Comparison of ENCODE assay signal across 23 cellular contexts in the genomic region with DNA sequence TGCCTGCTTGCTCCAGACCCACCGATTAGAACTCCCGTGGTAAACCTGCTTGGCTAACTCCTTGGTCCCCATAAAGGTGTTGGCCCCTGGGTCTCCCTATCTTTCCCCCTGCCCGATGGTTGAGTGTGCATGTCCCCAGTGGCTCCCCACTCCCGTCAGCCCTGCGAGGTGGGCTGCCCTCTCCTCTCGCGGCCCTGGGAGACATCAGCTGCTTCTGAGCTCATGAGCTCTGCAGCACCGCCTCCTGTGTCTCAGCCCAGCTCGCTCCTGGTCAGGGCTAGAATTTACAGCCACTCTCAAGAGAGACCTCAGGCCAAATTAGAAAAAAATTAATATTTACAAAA. TPM values are rescaled to one million over a fixed set of nuclear protein-coding genes. Genes with fewer than 3 reads are reported as not detected.
DNase-seq lines count a peak whose midpoint lies in the region; ATAC-seq, FAIRE-seq and TF ChIP-seq lines count a peak whose summit lies in the region.
"Had no signal": no experiment of that assay in that cellular context is flagged by ENCODE, and none has a peak within 500 bp of the region (broad histone marks: within the 10 kb centered on the region; RNA-seq: fewer than 3 reads in every experiment).

No MANE protein-coding gene starts in this region.

- H3K27me3 ChIP-seq in GM23248 (replicated peaks; ENCODE audit: insufficient read depth) = no peaks in the 10 kb centered on the region
- H3K27me3 ChIP-seq in K562 (ENCODE audit: control insufficient read depth in 2 of 2, insufficient read depth in 2 of 2, low read length in 2 of 2) = peaks cover 68 to 78% of the 10 kb centered on the region in 2 experiments
- peaks cover 0 to 39% of the 10 kb centered on the region in 2 experiments for H3K27me3 ChIP-seq in mesenchymal stem cell (ENCODE audit: control insufficient read depth in 1 of 2, insufficient read depth in 1 of 2, low read length in 2 of 2)
- H3K27me3 ChIP-seq: BLaER1 treated with 17β-estradiol and CSF1 and Interleukin-3, amounts not matched to agents 10 nM and 100 nM had no signal

- H3K9me3 ChIP-seq in GM23248 (ENCODE audit: low read depth) (no peaks in the 10 kb centered on the region), K562 (replicated peaks; ENCODE audit: control insufficient read depth, insufficient read depth, low read depth, low read length) (no peaks in the 10 kb centered on the region), mesenchymal stem cell (ENCODE audit: control insufficient read depth, low read length) (no peaks in the 10 kb centered on the region)
- H3K9me3 ChIP-seq: BLaER1 treated with 17β-estradiol and CSF1 and Interleukin-3, amounts not matched to agents 10 nM and 100 nM had no signal

- no peak for FAIRE-seq in K562 (lab: Jason Lieb, UNC)
- FAIRE-seq in RCC 7860 (lab: Jason Lieb, UNC) = no peak
- FAIRE-seq: A204.1, GM18507 had no signal

- in situ Hi-C loops in GM23248 (cut with MboI) (no loop called here), K562 (cut with MboI) (no loop called here)

- intact Hi-C loops in K562 (cut with micrococcal nuclease) = loop anchor here (10.0 kb wide), 1 partner anchor 59 kb away; no protein-coding TSS in a partner anchor

- no peaks in the 10 kb centered on the region for H3K79me1 ChIP-seq in mesenchymal stem cell (replicated peaks; ENCODE audit: low read length, poor library complexity, severe bottlenecking)

- no TSS peak for BruUV-seq in K562 (replicated peaks; lab: Mats Ljungman, UMichigan)

- peak overlapping the region; percentile 15; the same call in 1 of the 2 replicates for H3K27ac ChIP-seq in GM23248
- H3K27ac ChIP-seq in K562 (ENCODE audit: extremely low read depth, low read depth, low read length) = no peak overlapping the region
- no peak overlapping the region for H3K27ac ChIP-seq in mesenchymal stem cell (ENCODE audit: low read length, poor library complexity, severe bottlenecking)
- H3K27ac ChIP-seq: BLaER1 treated with 17β-estradiol and CSF1 and Interleukin-3, amounts not matched to agents 10 nM and 100 nM; KMS-11 had no signal

- no peak overlapping the region for H3K4me2 ChIP-seq in GM23248 (ENCODE audit: unreplicated experiment)
- no peak overlapping the region for H3K4me2 ChIP-seq in K562 (ENCODE audit: insufficient read depth, low read length)
- H3K4me2 ChIP-seq in mesenchymal stem cell (ENCODE audit: low read length, poor library complexity, severe bottlenecking) = no peak overlapping the region
- H3K4me2 ChIP-seq: BLaER1 treated with 17β-estradiol and CSF1 and Interleukin-3, amounts not matched to agents 10 nM and 100 nM; KMS-11 had no signal

- no peak overlapping the region for H3K14ac ChIP-seq in mesenchymal stem cell (ENCODE audit: low read length in 2 of 2)

- no peak overlapping the region for H2BK5ac ChIP-seq in mesenchymal stem cell (ENCODE audit: low read depth, low read length, poor library complexity, severe bottlenecking)

- H3F3A ChIP-seq in GM23248 (ENCODE audit: insufficient read depth) = no peaks in the 10 kb centered on the region

- H3K36me3 ChIP-seq in GM23248 (ENCODE audit: low read depth) = no peaks in the 10 kb centered on the region
- H3K36me3 ChIP-seq in K562 (ENCODE audit: control insufficient read depth, insufficient read depth, low read length) = no peaks in the 10 kb centered on the region
- H3K36me3 ChIP-seq in mesenchymal stem cell (ENCODE audit: control insufficient read depth in 1 of 2, insufficient read depth in 2 of 2, low read depth in 1 of 2, low read length in 2 of 2) = peaks cover 0 to 4% of the 10 kb centered on the region in 2 experiments
- H3K36me3 ChIP-seq: BLaER1 treated with 17β-estradiol and CSF1 and Interleukin-3, amounts not matched to agents 10 nM and 100 nM had no signal

- TF ChIP-seq RAD21 in K562 (CRISPR knock-in tag; conservative IDR thresholded peaks at IDR 0.05 in 1 of 2, IDR thresholded peaks at IDR 0.05 in 1 of 2) = no peak

- no peaks in the 10 kb centered on the region for H3K9me1 ChIP-seq in K562 (ENCODE audit: control insufficient read depth, insufficient read depth, low read length)

- no peak overlapping the region for H3K23ac ChIP-seq in mesenchymal stem cell (ENCODE audit: low read length in 2 of 2)

- no peak for DNase-seq in GM23248
- DNase-seq in K562 (ENCODE audit: extremely low read depth in 1 of 4, low spot score in 3 of 4) = no peak
- DNase-seq in mesenchymal stem cell = no peak
- DNase-seq in retina = peak; percentile 54
- no peak for DNase-seq in RCC 7860 (ENCODE audit: low spot score)
- DNase-seq in kidney glomerular epithelial cell (lab: John Stamatoyannopoulos, UW) = no peak
- no peak for DNase-seq in NCI-H82 treated with DMSO at 0.1 percent for 48 hours (lab: John Stamatoyannopoulos, UW; ENCODE audit: unreplicated experiment)
- DNase-seq: DMS 273 treated with DMSO at 0.1 percent for 48 hours, GDM1, NCI-H1048, NCI-H146, NCI-H2081 treated with DMSO at 0.1 percent for 48 hours, NCI-H510A treated with DMSO at 0.1 percent for 48 hours had no signal

- TF ChIP-seq POLR2A in K562 (conservative IDR thresholded peaks at IDR 0.05) = no peak

- WGBS in GM23248 (ENCODE audit: low coverage in 1 of 2, low lambda C conversion rate in 2 of 2, missing lambda C conversion rate in 2 of 2), 2 experiments = 88 to 90% methylated on average over 9 of the region's 9 CpGs
- WGBS in K562 (ENCODE audit: insufficient coverage, low coverage, missing lambda C conversion rate) = 1% methylated on average over 9 of the region's 9 CpGs
- 82% methylated on average over 7 of the region's 9 CpGs for WGBS in mesenchymal stem cell

- H3K9ac ChIP-seq in GM23248 = peak overlapping the region; percentile 23; the same call in 1 of the 2 replicates
- no peak overlapping the region for H3K9ac ChIP-seq in K562 (ENCODE audit: insufficient read depth in 1 of 2, low read depth in 2 of 2, low read length in 2 of 2)
- H3K9ac ChIP-seq in mesenchymal stem cell (ENCODE audit: low read length) = peak overlapping the region; percentile 39
- H3K9ac ChIP-seq: BLaER1 treated with 17β-estradiol and CSF1 and Interleukin-3, amounts not matched to agents 10 nM and 100 nM; KMS-11 had no signal

- H2BK12ac ChIP-seq in mesenchymal stem cell (ENCODE audit: low read length in 2 of 2) = no peak overlapping the region

- H4K20me1 ChIP-seq in GM23248 (ENCODE audit: insufficient read depth) = no peaks in the 10 kb centered on the region
- H4K20me1 ChIP-seq in K562 (replicated peaks; ENCODE audit: control insufficient read depth, insufficient read depth, low read length) = peaks cover 13% of the 10 kb centered on the region; the same call in 1 of the 2 replicates
- H4K20me1 ChIP-seq: BLaER1 treated with 17β-estradiol and CSF1 and Interleukin-3, amounts not matched to agents 10 nM and 100 nM had no signal

- H3K4me1 ChIP-seq in GM23248 (ENCODE audit: insufficient read depth) = peaks cover 9% of the 10 kb centered on the region; the same call in 1 of the 2 replicates
- H3K4me1 ChIP-seq in K562 (replicated peaks in 1 of 2; ENCODE audit: control insufficient read depth in 2 of 2, insufficient read depth in 2 of 2, low read length in 2 of 2) = peaks cover 0 to 6% of the 10 kb centered on the region in 2 experiments; a peak in 1 of 5 replicates
- H3K4me1 ChIP-seq in mesenchymal stem cell (ENCODE audit: control insufficient read depth, insufficient read depth, low read depth, low read length) = peaks cover 19% of the 10 kb centered on the region
- H3K4me1 ChIP-seq: BLaER1 treated with 17β-estradiol and CSF1 and Interleukin-3, amounts not matched to agents 10 nM and 100 nM had no signal

- no peak overlapping the region for H2AK5ac ChIP-seq in mesenchymal stem cell (ENCODE audit: low read length, severe bottlenecking)

- H3K4me3 ChIP-seq in GM23248 = no peak overlapping the region
- no peak overlapping the region for H3K4me3 ChIP-seq in K562
- H3K4me3 ChIP-seq in mesenchymal stem cell (ENCODE audit: insufficient read depth in 1 of 2, low read depth in 1 of 2, low read length in 2 of 2) = no peak overlapping the region
- H3K4me3 ChIP-seq: BLaER1 treated with 17β-estradiol and CSF1 and Interleukin-3, amounts not matched to agents 10 nM and 100 nM; GM12878 had no signal

- H2BK15ac ChIP-seq in mesenchymal stem cell (ENCODE audit: low read depth, poor library complexity, severe bottlenecking) = no peak overlapping the region

- no peak overlapping the region for H3K4ac ChIP-seq in mesenchymal stem cell (ENCODE audit: low read depth in 1 of 2, low read length in 2 of 2)

- peak overlapping the region; percentile 57 for H4K91ac ChIP-seq in mesenchymal stem cell (ENCODE audit: low read length)

- no peak overlapping the region for H2AFZ ChIP-seq in GM23248
- no peak overlapping the region for H2AFZ ChIP-seq in K562 (ENCODE audit: low read depth, low read length)
- no peak overlapping the region for H2AFZ ChIP-seq in mesenchymal stem cell (ENCODE audit: low read depth, low read length)

- POLR2A ChIA-PET in K562 (lab: Yijun Ruan, JAX) = interaction anchor here (0.7 to 1.6 kb wide), 4 partner anchors 10 to 31 kb away, joined by 3 to 4 read pairs (median 4); a partner anchor contains a TSS

- H3K18ac ChIP-seq in mesenchymal stem cell (ENCODE audit: low read depth in 1 of 2, low read length in 2 of 2) = no peak overlapping the region

- TF ChIP-seq CTCF in K562 (IDR thresholded peaks at IDR 0.05 in 2 of 3, conservative IDR thresholded peaks at IDR 0.05 in 1 of 3; ENCODE audit: insufficient read depth in 2 of 3, low read depth in 1 of 3, low read length in 3 of 3) = no peak

- H3K79me2 ChIP-seq in GM23248 (ENCODE audit: insufficient read depth) = no peaks in the 10 kb centered on the region
- no peaks in the 10 kb centered on the region for H3K79me2 ChIP-seq in K562 (ENCODE audit: control insufficient read depth, insufficient read depth, low read length)

- H2BK120ac ChIP-seq in mesenchymal stem cell (ENCODE audit: low read depth, low read length) = no peak overlapping the region

- no peak overlapping the region for H4K8ac ChIP-seq in mesenchymal stem cell (ENCODE audit: low read length)

- ATAC-seq in K562 = 0 out of 3 replicates have a peak, but pooled peaks have one; percentile 10
- ATAC-seq in HG03095 (IDR thresholded peaks at IDR 0.05; ENCODE audit: unreplicated experiment) = no peak
- ATAC-seq: GM12878, HCT116, Panc1, Right ventricle myocardium inferior had no signal

- H3K9me2 ChIP-seq in GM23248 (ENCODE audit: insufficient read depth) = no peaks in the 10 kb centered on the region

- TF ChIP-seq EP300 in K562 (IDR thresholded peaks at IDR 0.05; ENCODE audit: low read length) = no peak

- CTCF ChIA-PET in K562 (lab: Yijun Ruan, JAX; ENCODE audit: low intra/inter-chr PET ratio) = no interaction called here

RNA-seq across cellular contexts. Expression of a gene that starts 15.9 kb away (rescaled TPM):
- total RNA-seq in GM23248 (2014; rRNA removed; shearing (Covaris generic)) = 10.6 and 10.7 TPM in 2 replicates
- 9.1 and 10.7 TPM in 2 replicates for polyA plus RNA-seq in GM23248 (2016; fragmentation: Nextera tagmentation; extraction: Ambion mirVana)
- 6.9 and 28.9 TPM in 2 replicates for total RNA-seq in K562 (2011; cell fraction: chromatin; rRNA removed; ENCODE audit: low replicate concordance)
- total RNA-seq in K562 (2011; cell fraction: nucleolus; rRNA removed) = 8.2 and 9.7 TPM in 2 replicates
- 12.2 and 13.4 TPM in 2 replicates for total RNA-seq in K562 (2011; cell fraction: nucleoplasm; rRNA removed)
- 7.4 and 8.6 TPM in 2 replicates for total RNA-seq in K562 (2014; rRNA removed)
- 10.7 and 10.8 TPM in 2 replicates for total RNA-seq in K562 (2014; rRNA removed; fragmentation: Illumina TruSeq; extraction: Trizol)
- total RNA-seq in K562 (2015; rRNA removed; fragmentation: Illumina TruSeq; extraction: Trizol) = 10.4 and 10.7 TPM in 2 replicates
- 15.2 and 16.2 TPM in 2 replicates for total RNA-seq in K562 (2021)
- 8.7 and 10.7 TPM in 2 replicates for polyA plus RNA-seq in K562 (2011; rRNA removed)
- polyA plus RNA-seq in K562 (2011; cell fraction: cytosol; rRNA removed) = 4.6 and 5.2 TPM in 2 replicates
- polyA plus RNA-seq in K562 (2011; cell fraction: nucleus; rRNA removed) = 19.4 and 20.3 TPM in 2 replicates
- 5.3 and 6.4 TPM in 2 replicates for polyA plus RNA-seq in K562 (2012)
- 8.4 and 11.4 TPM in 2 replicates for polyA plus RNA-seq in K562 (2014; fragmentation: Illumina TruSeq; extraction: Trizol)
- polyA plus RNA-seq in K562 (2014; fragmentation: Nextera tagmentation; extraction: Ambion mirVana) = 1 to 10 TPM; 2.2 to 2.6 TPM
- polyA plus RNA-seq in K562 (2014; rRNA removed) = 3.8 and 5.6 TPM in 2 replicates
- polyA minus RNA-seq in K562 (2011; rRNA and poly(A)+ RNA removed) = 11.7 and 16.7 TPM in 2 replicates
- polyA minus RNA-seq in K562 (2011; cell fraction: cytosol; rRNA and poly(A)+ RNA removed) = 8.9 and 15.2 TPM in 2 replicates
- 9.0 and 19.4 TPM in 2 replicates for polyA minus RNA-seq in K562 (2011; cell fraction: nucleus; rRNA and poly(A)+ RNA removed)
- polyA plus RNA-seq in mesenchymal stem cell (2013, experiment 1 of 2) = 9.7 TPM
- polyA plus RNA-seq in mesenchymal stem cell (2013, experiment 2 of 2) = 9.5 TPM

RNA-seq across cellular contexts. Expression of a gene that starts 45.1 kb away (rescaled TPM):
- total RNA-seq in GM23248 (2014; rRNA removed; shearing (Covaris generic)) = not detected in 2 replicates
- polyA plus RNA-seq in GM23248 (2016; fragmentation: Nextera tagmentation; extraction: Ambion mirVana) = not detected in 2 replicates
- not detected in 2 replicates for total RNA-seq in K562 (2011; cell fraction: chromatin; rRNA removed; ENCODE audit: low replicate concordance)
- not detected in 2 replicates for total RNA-seq in K562 (2011; cell fraction: nucleolus; rRNA removed)
- not detected in 2 replicates for total RNA-seq in K562 (2011; cell fraction: nucleoplasm; rRNA removed)
- not detected in 2 replicates for total RNA-seq in K562 (2014; rRNA removed)
- not detected in 2 replicates for total RNA-seq in K562 (2014; rRNA removed; fragmentation: Illumina TruSeq; extraction: Trizol)
- total RNA-seq in K562 (2015; rRNA removed; fragmentation: Illumina TruSeq; extraction: Trizol) = not detected in 2 replicates
- not detected in 2 replicates for total RNA-seq in K562 (2021)
- not detected in 2 replicates for polyA plus RNA-seq in K562 (2011; rRNA removed)
- polyA plus RNA-seq in K562 (2011; cell fraction: cytosol; rRNA removed) = not detected in 2 replicates
- polyA plus RNA-seq in K562 (2011; cell fraction: nucleus; rRNA removed) = not detected in 2 replicates
- polyA plus RNA-seq in K562 (2012) = not detected in 2 replicates
- not detected in 2 replicates for polyA plus RNA-seq in K562 (2014; fragmentation: Illumina TruSeq; extraction: Trizol)
- polyA plus RNA-seq in K562 (2014; fragmentation: Nextera tagmentation; extraction: Ambion mirVana) = not detected
- not detected in 2 replicates for polyA plus RNA-seq in K562 (2014; rRNA removed)
- polyA minus RNA-seq in K562 (2011; rRNA and poly(A)+ RNA removed) = not detected in 2 replicates
- polyA minus RNA-seq in K562 (2011; cell fraction: cytosol; rRNA and poly(A)+ RNA removed) = not detected in 2 replicates
- not detected in 2 replicates for polyA minus RNA-seq in K562 (2011; cell fraction: nucleus; rRNA and poly(A)+ RNA removed)
- polyA plus RNA-seq in mesenchymal stem cell (2013, experiment 1 of 2) = 0.07 TPM
- 0.07 TPM for polyA plus RNA-seq in mesenchymal stem cell (2013, experiment 2 of 2)
- total RNA-seq: M059J, Right ventricle myocardium inferior had no signal

Comparison
In these comparisons a context has a peak if more than half of its experiments do, and no peak if none do; other contexts are left out.
1. H3K9ac ChIP-seq: peak in GM23248 (single experiment) and mesenchymal stem cell (single experiment); none in K562 (0 of 2).